In genomic region chr16:14635394-14636145, GRCh38 we compare ENCODE assay signal across 1 cellular context.
TF ChIP-seq lines count a peak whose summit lies in the region.

No MANE protein-coding gene starts in this region.

TF ChIP-seq in GM12878, 131 proteins besides CTCF, POLR2A, EP300 and RAD21:
- TF ChIP-seq TAF1 (IDR thresholded peaks at IDR 0.05; ENCODE audit: borderline replicate concordance, low read depth, low read length) (no peak), NR2C2 (IDR thresholded peaks at IDR 0.05; ENCODE audit: borderline replicate concordance, control insufficient read depth, insufficient read length, low read depth) (no peak), ZNF274 (IDR thresholded peaks at IDR 0.05; ENCODE audit: insufficient read depth, insufficient read length) (no peak), PRDM15 (CRISPR knock-in tag; IDR thresholded peaks at IDR 0.05) (no peak), CBFB (IDR thresholded peaks at IDR 0.05; ENCODE audit: low read depth) (no peak), SREBF2 (IDR thresholded peaks at IDR 0.05; ENCODE audit: low read length) (no peak), ESRRA (IDR thresholded peaks at IDR 0.05; ENCODE audit: low read length) (no peak), MAX (IDR thresholded peaks at IDR 0.05; ENCODE audit: low read depth, low read length) (no peak), BCL11A (IDR thresholded peaks at IDR 0.05; ENCODE audit: low read depth, low read length) (no peak), SMARCA5 (IDR thresholded peaks at IDR 0.05) (no peak), BMI1 (IDR thresholded peaks at IDR 0.05; ENCODE audit: borderline replicate concordance) (no peak), MEF2A (IDR thresholded peaks at IDR 0.05; ENCODE audit: insufficient read depth, low read depth, low read length) (no peak)
